ENCODE assay signal across 8 cellular contexts in genomic region chr20:1466211-1467081, GRCh38. TPM values are rescaled to one million over a fixed set of nuclear protein-coding genes. Genes with fewer than 3 reads are reported as not detected.
DNase-seq lines count a peak whose midpoint lies in the region; ATAC-seq lines count a peak whose summit lies in the region.

TSS of gene NSFL1C (minus strand) at chr20:1466849. CDS start at chr20:1466824, 25 bp downstream.

- DNase-seq in GM19240 (ENCODE audit: insufficient read length, low spot score) = peak; percentile 86
- peak; percentile 78 to 97 for DNase-seq in NCI-H526 (lab: John Stamatoyannopoulos, UW)
- peak; percentile 100 for DNase-seq in activated CD4-positive, alpha-beta T cell treated with anti-CD3 and anti-CD28 coated beads, Interleukin-2, amount 10 ng/mL, durations not matched to agents 24 days and 14 days
- peak; percentile 65 for DNase-seq in cortex of kidney (lab: John Stamatoyannopoulos, UW)
- peak; percentile 96 for DNase-seq in left lobe of liver (ENCODE audit: low spot score)
- peak; percentile 94 for DNase-seq in stimulated activated CD4-positive, alpha-beta T cell treated with anti-CD3 and anti-CD28 coated beads, Interleukin-2, amount 100 ng/mL, for 4 hours (ENCODE audit: low read depth)

- peaks cover 44% of the 10 kb centered on the region for H3K4me1 Mint-ChIP-seq in activated CD4-positive, alpha-beta T cell treated with anti-CD3 and anti-CD28 coated beads, Interleukin-2, amount 10 ng/mL, durations not matched to agents 24 days and 14 days

- H3K4me3 ChIP-seq in BLaER1 = peak within 1 kb of the TSS; percentile 99

- peaks cover 50% of the 10 kb centered on the region for H4K20me1 ChIP-seq in BLaER1

- H3K27me3 Mint-ChIP-seq in activated CD4-positive, alpha-beta T cell treated with anti-CD3 and anti-CD28 coated beads, Interleukin-2, amount 10 ng/mL, durations not matched to agents 24 days and 14 days = peaks cover 19% of the 10 kb centered on the region

- peak within 1 kb of the TSS; percentile 82 for H3K27ac Mint-ChIP-seq in activated CD4-positive, alpha-beta T cell treated with anti-CD3 and anti-CD28 coated beads, Interleukin-2, amount 10 ng/mL, durations not matched to agents 24 days and 14 days

- peaks cover 40% of the 10 kb centered on the region for H3K4me1 ChIP-seq in BLaER1

- H3K9me3 ChIP-seq in BLaER1 = no peaks in the 10 kb centered on the region

- no peaks in the 10 kb centered on the region for H3K9me3 Mint-ChIP-seq in activated CD4-positive, alpha-beta T cell treated with anti-CD3 and anti-CD28 coated beads, Interleukin-2, amount 10 ng/mL, durations not matched to agents 24 days and 14 days

- H3K4me3 Mint-ChIP-seq in activated CD4-positive, alpha-beta T cell treated with anti-CD3 and anti-CD28 coated beads, Interleukin-2, amount 10 ng/mL, durations not matched to agents 24 days and 14 days = peak within 1 kb of the TSS; percentile 90

- peaks cover 37% of the 10 kb centered on the region for H3K36me3 ChIP-seq in BLaER1

- peak within 1 kb of the TSS; percentile 96 for H3K4me2 ChIP-seq in BLaER1

- peak within 1 kb of the TSS; percentile 92 for H3K27ac ChIP-seq in BLaER1

- ATAC-seq in HG03460 (IDR thresholded peaks at IDR 0.05; ENCODE audit: unreplicated experiment) (peak; percentile 86), left lobe of liver (peak; percentile 94)

- intact Hi-C loops in activated CD4-positive, alpha-beta T cell treated with anti-CD3 and anti-CD28 coated beads, Interleukin-2, amount 10 ng/mL, durations not matched to agents 24 days and 14 days (cut with micrococcal nuclease) = loop anchor here (1.0 to 10.0 kb wide), 8 partner anchors 37 to 924 kb away; partner anchors contain the start of genes CSNK2A1, FKBP1A, PSMF1 and RAD21L1

- H3K9ac ChIP-seq in BLaER1 = peak within 1 kb of the TSS; percentile 96

- peaks cover 22% of the 10 kb centered on the region for H3K36me3 Mint-ChIP-seq in activated CD4-positive, alpha-beta T cell treated with anti-CD3 and anti-CD28 coated beads, Interleukin-2, amount 10 ng/mL, durations not matched to agents 24 days and 14 days (ENCODE audit: low read depth)

- H3K27me3 ChIP-seq in BLaER1 = peaks cover 7% of the 10 kb centered on the region

RNA-seq across cellular contexts. Expression of gene NSFL1C, which starts in this region (rescaled TPM):
- total RNA-seq in activated CD4-positive, alpha-beta T cell treated with anti-CD3 and anti-CD28 coated beads, Interleukin-2, amount 10 ng/mL, durations not matched to agents 24 days and 14 days = 101 and 109 TPM in 2 replicates
- 43.5 TPM for total RNA-seq in left lobe of liver

Comparison
In these comparisons a context has a peak if more than half of its experiments do, and no peak if none do; other contexts are left out.
1. Peak in every context shown above with its lines: DNase-seq, ATAC-seq, H3K4me3 ChIP-seq and H3K27ac ChIP-seq.